26 cellular contexts compared by ENCODE assay signal in genomic region chr5:79842006-79842881, GRCh38.
"Had no signal": no experiment of that assay in that cellular context is flagged by ENCODE, and none has a peak within 500 bp of the region (broad histone marks: within the 10 kb centered on the region; RNA-seq: fewer than 3 reads in every experiment).

No MANE protein-coding gene starts in this region.

- H3K9me3 Mint-ChIP-seq: activated T-cell treated with anti-CD3 and anti-CD28 coated beads, Interleukin-2, amount 50 U/mL, for 24 hours; mesothelial cell of epicardium; stimulated activated effector memory CD8-positive, alpha-beta T cell treated with anti-CD3 and anti-CD28 coated beads, Interleukin-12 subunit alpha, Interleukin-12 subunit beta, amount 100 ng/mL, for 72 hours; stimulated activated naive CD8-positive, alpha-beta T cell treated with anti-CD3 and anti-CD28 coated beads, Interleukin-15, Interleukin-2, amounts not matched to agents 100 ng/mL and 50 ng/mL, for 24 hours; T-helper 2 cell treated with Interferon-gamma antibody and Interleukin-4, amounts not matched to agents 5 μg/mL and 100 μg/mL, for 36 hours had no signal

- H3K36me3 ChIP-seq: breast epithelium, thoracic aorta, vagina had no signal

- H3K36me3 Mint-ChIP-seq: mesothelial cell of epicardium; stimulated activated effector memory CD8-positive, alpha-beta T cell treated with anti-CD3 and anti-CD28 coated beads, Interleukin-12 subunit alpha, Interleukin-12 subunit beta, amount 100 ng/mL, for 72 hours had no signal

- H3K4me3 Mint-ChIP-seq: activated T-cell treated with anti-CD3 and anti-CD28 coated beads, Interleukin-2, amount 50 U/mL, for 24 hours; mesothelial cell of epicardium; naive thymus-derived CD4-positive, alpha-beta T cell; stimulated activated effector memory CD8-positive, alpha-beta T cell treated with anti-CD3 and anti-CD28 coated beads, Interleukin-12 subunit alpha, Interleukin-12 subunit beta, amount 100 ng/mL, for 72 hours; stimulated activated naive CD8-positive, alpha-beta T cell treated with anti-CD3 and anti-CD28 coated beads, Interleukin-15, Interleukin-2, amounts not matched to agents 100 ng/mL and 50 ng/mL, for 24 hours; T-helper 2 cell treated with Interferon-gamma antibody and Interleukin-4, amounts not matched to agents 5 μg/mL and 100 μg/mL, for 36 hours had no signal

- H3K4me3 ChIP-seq: breast epithelium, skin epidermis, thoracic aorta, vagina had no signal

- H3K9me3 ChIP-seq: breast epithelium, thoracic aorta, vagina had no signal

- H3K4me1 ChIP-seq: breast epithelium had no signal

- H3K27ac Mint-ChIP-seq: activated T-cell treated with anti-CD3 and anti-CD28 coated beads, Interleukin-2, amount 50 U/mL, for 24 hours; mesothelial cell of epicardium; naive thymus-derived CD4-positive, alpha-beta T cell; stimulated activated effector memory CD8-positive, alpha-beta T cell treated with anti-CD3 and anti-CD28 coated beads, Interleukin-12 subunit alpha, Interleukin-12 subunit beta, amount 100 ng/mL, for 72 hours; stimulated activated naive CD8-positive, alpha-beta T cell treated with anti-CD3 and anti-CD28 coated beads, Interleukin-15, Interleukin-2, amounts not matched to agents 100 ng/mL and 50 ng/mL, for 24 hours; T-helper 2 cell treated with Interferon-gamma antibody and Interleukin-4, amounts not matched to agents 5 μg/mL and 100 μg/mL, for 36 hours had no signal

- ATAC-seq: left ventricle myocardium superior; naive thymus-derived CD4-positive, alpha-beta T cell; sciatic nerve; stimulated activated effector memory CD8-positive, alpha-beta T cell treated with anti-CD3 and anti-CD28 coated beads, Interleukin-12 subunit alpha, Interleukin-12 subunit beta, amount 100 ng/mL, for 72 hours had no signal

- DNase-seq: activated CD4-positive, alpha-beta T cell treated with anti-CD3 and anti-CD28 coated beads for 4 hours; activated CD4-positive, alpha-beta T cell treated with anti-CD3 and anti-CD28 coated beads, Interleukin-2, amount 50 U/mL, for 4 hours; activated CD8-positive, alpha-beta memory T cell treated with anti-CD3 and anti-CD28 coated beads, Interleukin-2, amount 50 U/mL, for 4 hours; activated gamma-delta T cell; activated naive CD4-positive, alpha-beta T cell treated with anti-CD3 and anti-CD28 coated beads, Interleukin-2, amount 50 U/mL, for 16 hours; activated T-cell treated with anti-CD3 and anti-CD28 coated beads, Interleukin-2, amount 50 U/mL, for 24 hours; amygdala; central memory CD4-positive, alpha-beta T cell; dermis blood vessel endothelial cell; effector CD4-positive, alpha-beta T cell; left ventricle myocardium superior; naive thymus-derived CD4-positive, alpha-beta T cell; stimulated activated CD4-positive, alpha-beta T cell treated with anti-CD3 and anti-CD28 coated beads, Interleukin-12 subunit alpha, Interleukin-12 subunit beta, amount 100 ng/mL, for 4 hours; stimulated activated CD4-positive, alpha-beta T cell treated with anti-CD3 and anti-CD28 coated beads, Interleukin-4, amount 100 ng/mL, for 1 hour; T-helper 1 cell; trophoblast cell had no signal

- H3K27me3 ChIP-seq: breast epithelium, vagina had no signal

- H3K27ac ChIP-seq: breast epithelium, epithelial cell of prostate, skin epidermis, thoracic aorta, vagina had no signal
